Comparison of ENCODE assay signal across 13 cellular contexts in genomic region chr22:43883719-43884415, GRCh38. TPM values are rescaled to one million over a fixed set of nuclear protein-coding genes. Genes with fewer than 3 reads are reported as not detected.
DNase-seq lines count a peak whose midpoint lies in the region; ATAC-seq and TF ChIP-seq lines count a peak whose summit lies in the region.
"Had no signal": no experiment of that assay in that cellular context is flagged by ENCODE, and none has a peak within 500 bp of the region (broad histone marks: within the 10 kb centered on the region; RNA-seq: fewer than 3 reads in every experiment).

No MANE protein-coding gene starts in this region.

- H3K9me3 ChIP-seq in neuronal stem cell (replicated peaks in 1 of 2; ENCODE audit: control insufficient read depth in 2 of 2, insufficient read depth in 1 of 2, low read depth in 1 of 2, low read length in 2 of 2) (no peaks in the 10 kb centered on the region), aorta (ENCODE audit: control insufficient read depth, low read length) (no peaks in the 10 kb centered on the region)
- H3K9me3 ChIP-seq: SJSA1 had no signal

- H2BK120ac ChIP-seq in neuronal stem cell (ENCODE audit: low read depth, low read length): no peak overlapping the region

- H3K79me1 ChIP-seq in neuronal stem cell (ENCODE audit: low read depth, low read length): peaks cover 5% of the 10 kb centered on the region

- H3K27me3 ChIP-seq in neuronal stem cell (ENCODE audit: control insufficient read depth in 3 of 3, insufficient read depth in 3 of 3, low read depth in 1 of 3, low read length in 3 of 3) (peaks cover 0 to 31% (median 0%) of the 10 kb centered on the region in 3 experiments), aorta (ENCODE audit: control insufficient read depth in 1 of 2, insufficient read depth in 2 of 2, low read length in 1 of 2) (no peaks in the 10 kb centered on the region)

- H3K4ac ChIP-seq in neuronal stem cell (ENCODE audit: low read length): peak overlapping the region; percentile 6

- WGBS in neuronal stem cell (ENCODE audit: extremely low coverage in 2 of 2, insufficient read length in 2 of 2, insufficient replicate concordance in 1 of 2), 2 donors: no CpG with 5 or more reads among the region's 17 CpGs
- WGBS in aorta, 2 donors: 87 to 88% methylated on average over 17 of the region's 17 CpGs

- peak overlapping the region; percentile 42 for H2AK5ac ChIP-seq in neuronal stem cell (ENCODE audit: low read depth, low read length)

- H3K9me3 Mint-ChIP-seq in chondrocyte (ENCODE audit: low read depth): no peaks in the 10 kb centered on the region
- H3K9me3 Mint-ChIP-seq: CD8-positive, alpha-beta memory T cell had no signal

- H4K8ac ChIP-seq in neuronal stem cell (ENCODE audit: low read depth, low read length): no peak overlapping the region

- DNase-seq in cardiac septum (ENCODE audit: low spot score) (peak; percentile 58), Right ventricle myocardium superior (no peak), chondrocyte (ENCODE audit: low spot score) (peak; percentile 86), neuronal stem cell (ENCODE audit: low spot score) (no peak), aorta (peak; percentile 34 to 65), NCI-H1417 (lab: John Stamatoyannopoulos, UW) (no peak)
- DNase-seq in NK-92 treated with Interleukin-12 subunit alpha and Interleukin-12 subunit beta, amount 100 ng/mL, for 24 hours (lab: John Stamatoyannopoulos, UW): no peak

- no peak overlapping the region for H3K27ac Mint-ChIP-seq in chondrocyte (ENCODE audit: unreplicated experiment)

- no peak overlapping the region for H3K14ac ChIP-seq in neuronal stem cell (ENCODE audit: low read length)

- H3K4me3 Mint-ChIP-seq in chondrocyte (ENCODE audit: unreplicated experiment): no peak overlapping the region
- H3K4me3 Mint-ChIP-seq: CD8-positive, alpha-beta memory T cell had no signal

- intact Hi-C loops in cardiac septum (cut with DNase I) (loop anchor here (10.0 kb wide), 1 partner anchor 499 kb away; no protein-coding TSS in a partner anchor), Right ventricle myocardium superior (cut with DNase I) (no loop called here), aorta (cut with DNase I) (no loop called here)

- no peak for ATAC-seq in Right ventricle myocardium superior (ENCODE audit: poor library complexity)
- no peak for ATAC-seq in aorta (ENCODE audit: low FRiP score)
- no peak for ATAC-seq in GM21737 (IDR thresholded peaks at IDR 0.05; ENCODE audit: unreplicated experiment)

- H3K23ac ChIP-seq in neuronal stem cell (ENCODE audit: low read depth, low read length, poor library complexity): no peak overlapping the region

- H3K27ac ChIP-seq in neuronal stem cell (replicated peaks; ENCODE audit: low read length) (no peak overlapping the region), aorta (ENCODE audit: low read depth in 1 of 2, low read length in 2 of 2) (no peak overlapping the region)
- H3K27ac ChIP-seq: C4-2B, SJSA1 had no signal

- no peaks in the 10 kb centered on the region for H3K36me3 ChIP-seq in neuronal stem cell (replicated peaks in 1 of 2; ENCODE audit: control insufficient read depth in 2 of 2, insufficient read depth in 2 of 2, low read length in 2 of 2)
- no peaks in the 10 kb centered on the region for H3K36me3 ChIP-seq in aorta (ENCODE audit: control insufficient read depth in 1 of 2, insufficient read depth in 2 of 2, low read length in 1 of 2)
- H3K36me3 ChIP-seq: SJSA1 had no signal

- peak overlapping the region; percentile 14 for H3K9ac ChIP-seq in neuronal stem cell (ENCODE audit: low read depth, low read length, poor library complexity)

- H2AFZ ChIP-seq in neuronal stem cell (ENCODE audit: low read length): no peak overlapping the region

- H2BK12ac ChIP-seq in neuronal stem cell (ENCODE audit: low read length): no peak overlapping the region

- no peak for TF ChIP-seq CTCF in chondrocyte (IDR thresholded peaks at IDR 0.05)

- no peak overlapping the region for H3K4me3 ChIP-seq in neuronal stem cell (ENCODE audit: low read length in 2 of 2)
- H3K4me3 ChIP-seq in aorta (ENCODE audit: low read length in 2 of 2): no peak overlapping the region
- H3K4me3 ChIP-seq: SJSA1 had no signal

- no peak overlapping the region for H2BK15ac ChIP-seq in neuronal stem cell (ENCODE audit: low read length)

- H3K18ac ChIP-seq in neuronal stem cell (ENCODE audit: low read length): no peak overlapping the region

- H3K27me3 Mint-ChIP-seq in chondrocyte (ENCODE audit: low read depth): peaks cover 30% of the 10 kb centered on the region

- H3K4me1 ChIP-seq in neuronal stem cell (ENCODE audit: control insufficient read depth in 2 of 2, insufficient read depth in 1 of 2, low read depth in 1 of 2, low read length in 2 of 2) (peaks cover 0 to 2% of the 10 kb centered on the region in 2 donors), aorta (ENCODE audit: control insufficient read depth in 1 of 2, insufficient read depth in 2 of 2, low read length in 2 of 2) (no peaks in the 10 kb centered on the region)
- H3K4me1 ChIP-seq: SJSA1 had no signal

- H2BK5ac ChIP-seq in neuronal stem cell (ENCODE audit: low read length): no peak overlapping the region

- no peak overlapping the region for H4K91ac ChIP-seq in neuronal stem cell (ENCODE audit: low read depth, low read length, poor library complexity)

- no peaks in the 10 kb centered on the region for H3K4me1 Mint-ChIP-seq in chondrocyte (ENCODE audit: low read depth)

- H3K4me2 ChIP-seq in neuronal stem cell (ENCODE audit: insufficient read depth, low read length, poor library complexity, severe bottlenecking): no peak overlapping the region

- H3K36me3 Mint-ChIP-seq in chondrocyte (ENCODE audit: low read depth): peaks cover 1% of the 10 kb centered on the region

RNA-seq across cellular contexts. Expression of gene PNPLA5, which starts 7.9 kb away (rescaled TPM):
- not detected for total RNA-seq in cardiac septum
- not detected for total RNA-seq in Right ventricle myocardium superior
- total RNA-seq in chondrocyte: not detected in 3 replicates
- polyA plus RNA-seq in neuronal stem cell (2013, experiment 1 of 2): not detected
- not detected for polyA plus RNA-seq in neuronal stem cell (2013, experiment 2 of 2)
- total RNA-seq in aorta: not detected
- polyA plus RNA-seq in aorta: under 1 TPM in 1 of 2 donors, not detected in 1; 0.50 TPM
- total RNA-seq: A172; CD8-positive, alpha-beta memory T cell; HT1080; SJSA1 had no signal
- polyA plus RNA-seq: CD8-positive, alpha-beta memory T cell had no signal

RNA-seq across cellular contexts. Expression of gene SULT4A1, which starts 21.6 kb away (rescaled TPM):
- 0.13 TPM for total RNA-seq in cardiac septum
- total RNA-seq in Right ventricle myocardium superior: 0.51 TPM
- 0.68 to 3.3 TPM (median 2.9 TPM) in 3 replicates for total RNA-seq in chondrocyte
- 7.1 TPM for polyA plus RNA-seq in neuronal stem cell (2013, experiment 1 of 2)
- 7.0 TPM for polyA plus RNA-seq in neuronal stem cell (2013, experiment 2 of 2)
- not detected for total RNA-seq in aorta
- 1 to 10 TPM in 1 of 2 donors, not detected in 1; 2.6 TPM for polyA plus RNA-seq in aorta
- total RNA-seq: CD8-positive, alpha-beta memory T cell; SJSA1 had no signal
- polyA plus RNA-seq: CD8-positive, alpha-beta memory T cell had no signal

RNA-seq across cellular contexts. Expression of gene PNPLA3, which starts 39.7 kb away (rescaled TPM):
- total RNA-seq in cardiac septum (0.32 TPM), Right ventricle myocardium superior (0.22 TPM), chondrocyte (2.5 to 3.5 TPM (median 2.5 TPM) in 3 replicates), aorta (1 to 10 TPM in 1 of 2 donors, not detected in 1; 1.3 TPM)
- polyA plus RNA-seq in neuronal stem cell (2013, experiment 1 of 2): 11.0 TPM
- 11.6 TPM for polyA plus RNA-seq in neuronal stem cell (2013, experiment 2 of 2)
- not detected for polyA plus RNA-seq in aorta
- polyA plus RNA-seq: CD8-positive, alpha-beta memory T cell had no signal

Comparison
In these comparisons a context has a peak if more than half of its experiments do, and no peak if none do; other contexts are left out.
1. DNase-seq: peak in cardiac septum (single experiment), chondrocyte (single experiment) and aorta (2 of 2); none in Right ventricle myocardium superior (single experiment), neuronal stem cell (single experiment), NCI-H1417 (0 of 3) and NK-92 treated with Interleukin-12 subunit alpha and Interleukin-12 subunit beta, amount 100 ng/mL, for 24 hours (single experiment).